17 cellular contexts compared by ENCODE assay signal in the genomic region with DNA sequence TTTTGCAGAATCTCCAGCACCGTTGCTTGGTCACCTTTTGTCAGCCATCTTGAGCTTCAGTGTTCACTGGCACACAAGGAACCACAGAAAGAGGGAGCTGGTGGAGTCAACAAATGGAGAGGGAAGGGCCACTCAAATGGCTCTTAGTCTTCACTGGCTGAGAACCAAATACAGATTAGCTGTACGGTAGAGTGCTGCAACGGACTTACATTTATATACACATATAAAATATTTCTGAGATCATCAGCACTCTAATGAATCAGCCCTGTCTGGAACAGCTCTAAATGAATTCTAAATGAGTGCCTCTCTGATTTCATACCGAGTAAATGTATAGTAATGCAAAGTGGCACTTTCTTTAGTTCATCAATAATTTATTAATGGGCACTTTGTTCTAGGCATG. TPM values are rescaled to one million over a fixed set of nuclear protein-coding genes. Genes with fewer than 3 reads are reported as not detected.
"Had no signal": no experiment of that assay in that cellular context is flagged by ENCODE, and none has a peak within 500 bp of the region (broad histone marks: within the 10 kb centered on the region; RNA-seq: fewer than 3 reads in every experiment).

No MANE protein-coding gene starts in this region.

- H3K36me3 ChIP-seq: gastrocnemius medialis, heart right ventricle, left ventricle myocardium inferior, right lobe of liver, spleen, stomach, thoracic aorta had no signal

- H3K27ac Mint-ChIP-seq: activated CD4-positive, alpha-beta T cell treated with anti-CD3 and anti-CD28 coated beads, Interleukin-2, amount 10 ng/mL, durations not matched to agents 7 days and 5 days; activated T-helper 1 cell treated with anti-CD3 and anti-CD28 coated beads, Interleukin-12 subunit alpha, Interleukin-12 subunit beta, Interleukin-2, Interleukin-4 antibody, amounts not matched to agents 30 ng/mL and 10 ng/mL and 1 ng/mL, durations not matched to agents 14 hours and 24 hours and 36 hours had no signal

- H3K4me3 ChIP-seq: gastrocnemius medialis, heart right ventricle, left ventricle myocardium inferior, right lobe of liver, spleen, stomach, thoracic aorta had no signal

- H3K27ac ChIP-seq: gastrocnemius medialis, heart right ventricle, left ventricle myocardium inferior, right lobe of liver, spleen, stomach, thoracic aorta had no signal

- DNase-seq: activated CD4-positive, alpha-beta T cell treated with anti-CD3 and anti-CD28 coated beads, Interleukin-2, amount 10 ng/mL, durations not matched to agents 7 days and 5 days; activated CD8-positive, alpha-beta memory T cell treated with anti-CD3 and anti-CD28 coated beads for 24 hours; activated naive CD8-positive, alpha-beta T cell treated with anti-CD3 and anti-CD28 coated beads for 36 hours; anterior cingulate cortex; cortex of kidney; effector CD4-positive, alpha-beta T cell; gastrocnemius medialis; heart right ventricle; left ventricle myocardium inferior; mesendoderm; right lobe of liver; spleen; stomach had no signal

- H3K4me3 Mint-ChIP-seq: activated CD4-positive, alpha-beta T cell treated with anti-CD3 and anti-CD28 coated beads, Interleukin-2, amount 10 ng/mL, durations not matched to agents 7 days and 5 days; activated naive CD8-positive, alpha-beta T cell treated with anti-CD3 and anti-CD28 coated beads for 36 hours; activated T-helper 1 cell treated with anti-CD3 and anti-CD28 coated beads, Interleukin-12 subunit alpha, Interleukin-12 subunit beta, Interleukin-2, Interleukin-4 antibody, amounts not matched to agents 30 ng/mL and 10 ng/mL and 1 ng/mL, durations not matched to agents 14 hours and 24 hours and 36 hours; natural killer cell treated with Interleukin-12 subunit alpha and Interleukin-12 subunit beta and Interleukin-15 and Interleukin-18, amount 100 ng/mL, for 72 hours had no signal

- H3K4me1 Mint-ChIP-seq: activated CD4-positive, alpha-beta T cell treated with anti-CD3 and anti-CD28 coated beads, Interleukin-2, amount 10 ng/mL, durations not matched to agents 7 days and 5 days had no signal

- H3K4me1 ChIP-seq: gastrocnemius medialis, left ventricle myocardium inferior, right lobe of liver had no signal

- FAIRE-seq: keratinocyte had no signal

- ATAC-seq: gastrocnemius medialis; heart right ventricle; natural killer cell treated with Interleukin-12 subunit alpha and Interleukin-12 subunit beta and Interleukin-15 and Interleukin-18, amount 100 ng/mL, for 72 hours; right lobe of liver had no signal

- H3K9me3 Mint-ChIP-seq: activated CD4-positive, alpha-beta T cell treated with anti-CD3 and anti-CD28 coated beads, Interleukin-2, amount 10 ng/mL, durations not matched to agents 7 days and 5 days; activated naive CD8-positive, alpha-beta T cell treated with anti-CD3 and anti-CD28 coated beads for 36 hours; activated T-helper 1 cell treated with anti-CD3 and anti-CD28 coated beads, Interleukin-12 subunit alpha, Interleukin-12 subunit beta, Interleukin-2, Interleukin-4 antibody, amounts not matched to agents 30 ng/mL and 10 ng/mL and 1 ng/mL, durations not matched to agents 14 hours and 24 hours and 36 hours; natural killer cell treated with Interleukin-12 subunit alpha and Interleukin-12 subunit beta and Interleukin-15 and Interleukin-18, amount 100 ng/mL, for 72 hours had no signal

- H3K36me3 Mint-ChIP-seq: activated naive CD8-positive, alpha-beta T cell treated with anti-CD3 and anti-CD28 coated beads for 36 hours; natural killer cell treated with Interleukin-12 subunit alpha and Interleukin-12 subunit beta and Interleukin-15 and Interleukin-18, amount 100 ng/mL, for 72 hours had no signal

- H3K9me3 ChIP-seq: gastrocnemius medialis, heart right ventricle, left ventricle myocardium inferior, right lobe of liver, spleen, stomach, thoracic aorta had no signal

- H3K27me3 ChIP-seq: gastrocnemius medialis, right lobe of liver had no signal

RNA-seq across cellular contexts. Expression of gene KCTD16, which starts 24.8 kb away (rescaled TPM):
- total RNA-seq: activated T-helper 1 cell treated with anti-CD3 and anti-CD28 coated beads, Interleukin-12 subunit alpha, Interleukin-12 subunit beta, Interleukin-2, Interleukin-4 antibody, amounts not matched to agents 30 ng/mL and 10 ng/mL and 1 ng/mL, durations not matched to agents 14 hours and 24 hours and 36 hours; natural killer cell treated with Interleukin-12 subunit alpha and Interleukin-12 subunit beta and Interleukin-15 and Interleukin-18, amount 100 ng/mL, for 72 hours had no signal
